In the genomic region with DNA sequence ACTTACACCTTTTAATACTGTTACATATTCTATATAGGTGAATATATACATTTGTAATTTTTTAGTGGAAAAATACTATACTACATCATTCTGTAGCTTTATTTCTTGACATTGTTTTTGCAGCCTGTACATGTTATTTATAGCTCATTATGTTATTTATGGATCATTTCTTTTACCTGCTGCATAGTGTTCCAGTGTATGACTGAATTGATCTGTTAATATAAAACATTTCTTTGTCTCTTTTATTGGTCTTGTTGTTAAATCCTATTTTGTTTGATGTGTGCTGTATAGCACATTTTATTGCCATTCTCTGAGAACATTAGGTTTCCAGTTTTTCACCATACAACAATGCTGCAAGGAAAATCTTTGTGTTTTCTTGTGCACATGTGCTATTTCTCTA, we compare ENCODE assay signal across 10 cellular contexts. TPM values are rescaled to one million over a fixed set of nuclear protein-coding genes. Genes with fewer than 3 reads are reported as not detected.
DNase-seq lines count a peak whose midpoint lies in the region; ATAC-seq and TF ChIP-seq lines count a peak whose summit lies in the region.
"Had no signal": no experiment of that assay in that cellular context is flagged by ENCODE, and none has a peak within 500 bp of the region (broad histone marks: within the 10 kb centered on the region; RNA-seq: fewer than 3 reads in every experiment).

No MANE protein-coding gene starts in this region.

- H3K4me1 ChIP-seq in OCI-LY1 (ENCODE audit: insufficient read depth, low read length, severe bottlenecking) (peaks cover 52% of the 10 kb centered on the region), spleen (peaks cover 17 to 69% (median 56%) of the 10 kb centered on the region in 6 donors), BE2C (no peaks in the 10 kb centered on the region), aorta (ENCODE audit: control insufficient read depth in 1 of 2, insufficient read depth in 2 of 2, low read length in 2 of 2) (peaks cover 0 to 2% of the 10 kb centered on the region in 2 donors)

- peak overlapping the region; percentile 86 for H3K27ac Mint-ChIP-seq in activated T-cell treated with anti-CD3 and anti-CD28 coated beads, Interleukin-2, amount 50 U/mL, for 24 hours
- peak overlapping the region; percentile 98 for H3K27ac Mint-ChIP-seq in central memory CD8-positive, alpha-beta T cell (ENCODE audit: low read depth)

- peaks cover 32% of the 10 kb centered on the region for H3K36me3 ChIP-seq in OCI-LY1 (ENCODE audit: insufficient read depth, low read length)
- peaks cover 0 to 4% (median 0%) of the 10 kb centered on the region in 6 donors for H3K36me3 ChIP-seq in spleen
- H3K36me3 ChIP-seq in BE2C = no peaks in the 10 kb centered on the region
- H3K36me3 ChIP-seq in aorta (ENCODE audit: control insufficient read depth in 1 of 2, insufficient read depth in 2 of 2, low read length in 1 of 2) = no peaks in the 10 kb centered on the region

- H3K9me3 Mint-ChIP-seq in activated T-cell treated with anti-CD3 and anti-CD28 coated beads, Interleukin-2, amount 50 U/mL, for 24 hours = peaks cover 2% of the 10 kb centered on the region
- H3K9me3 Mint-ChIP-seq in central memory CD8-positive, alpha-beta T cell = peaks cover 4% of the 10 kb centered on the region

- no peaks in the 10 kb centered on the region for H4K20me1 ChIP-seq in OCI-LY1 (ENCODE audit: insufficient read depth, low read length)

- DNase-seq in activated T-cell treated with anti-CD3 and anti-CD28 coated beads, Interleukin-2, amount 50 U/mL, for 24 hours = no peak
- no peak for DNase-seq in activated T-cell treated with anti-CD3 and anti-CD28 coated beads, Interleukin-2, amount 50 U/mL, for 1 hour
- no peak for DNase-seq in central memory CD8-positive, alpha-beta T cell (ENCODE audit: low spot score in 2 of 2)
- DNase-seq in spleen (no peak), NCI-H1930 (lab: John Stamatoyannopoulos, UW) (no peak), BE2C (no peak), aorta (no peak)
- DNase-seq: amygdala; effector memory CD4-positive, alpha-beta T cell had no signal

- peak overlapping the region; percentile 84 for H3K9ac ChIP-seq in OCI-LY1 (ENCODE audit: low read length)

- H3K79me2 ChIP-seq in OCI-LY1 (ENCODE audit: insufficient read depth, low read length) = peaks cover 51% of the 10 kb centered on the region

- H3K4me3 Mint-ChIP-seq in activated T-cell treated with anti-CD3 and anti-CD28 coated beads, Interleukin-2, amount 50 U/mL, for 24 hours = peak overlapping the region; percentile 90
- peak overlapping the region; percentile 84 for H3K4me3 Mint-ChIP-seq in central memory CD8-positive, alpha-beta T cell

- TF ChIP-seq CTCF in OCI-LY1 (IDR thresholded peaks at IDR 0.05; ENCODE audit: low read length) (no peak), spleen (IDR thresholded peaks at IDR 0.05 in 8 of 11, conservative IDR thresholded peaks at IDR 0.05 in 3 of 11) (no peak), BE2C (IDR thresholded peaks at IDR 0.05; ENCODE audit: low read depth, low read length) (no peak)

- peak overlapping the region; percentile 79 for H3K4me2 ChIP-seq in OCI-LY1 (ENCODE audit: low read length)

- peaks cover 71% of the 10 kb centered on the region for H3K4me1 Mint-ChIP-seq in activated T-cell treated with anti-CD3 and anti-CD28 coated beads, Interleukin-2, amount 50 U/mL, for 24 hours (ENCODE audit: low read depth)
- peaks cover 57% of the 10 kb centered on the region for H3K4me1 Mint-ChIP-seq in central memory CD8-positive, alpha-beta T cell

- H3K9me3 ChIP-seq in OCI-LY1 (ENCODE audit: low read length) (no peaks in the 10 kb centered on the region), spleen (no peaks in the 10 kb centered on the region), BE2C (no peaks in the 10 kb centered on the region), aorta (ENCODE audit: control insufficient read depth, low read length) (no peaks in the 10 kb centered on the region)

- H3K27me3 ChIP-seq in OCI-LY1 (ENCODE audit: insufficient read depth, low read length) = no peaks in the 10 kb centered on the region
- no peaks in the 10 kb centered on the region for H3K27me3 ChIP-seq in spleen (replicated peaks in 1 of 7)
- H3K27me3 ChIP-seq in BE2C = no peaks in the 10 kb centered on the region
- H3K27me3 ChIP-seq in aorta (ENCODE audit: control insufficient read depth in 1 of 2, insufficient read depth in 2 of 2, low read length in 1 of 2) = no peaks in the 10 kb centered on the region

- intact Hi-C loops in spleen (cut with DNase I; ENCODE audit: low total_unique reads) (loop anchor here (5.0 kb wide), 1 partner anchor 144 kb away; no protein-coding TSS in a partner anchor), aorta (cut with DNase I) (loop anchor here in 1 of 2 donors (5.0 to 10.0 kb wide), 2 partner anchors 51 to 138 kb away; partner anchors contain the start of genes PHF11 and RCBTB1)

- H3K9me2 ChIP-seq in OCI-LY1 (ENCODE audit: low read depth, low read length) = no peaks in the 10 kb centered on the region

- no peak overlapping the region for H2AFZ ChIP-seq in OCI-LY1 (ENCODE audit: low read length)

- no peak for TF ChIP-seq POLR2A in spleen (IDR thresholded peaks at IDR 0.05)

- H3K36me3 Mint-ChIP-seq in activated T-cell treated with anti-CD3 and anti-CD28 coated beads, Interleukin-2, amount 50 U/mL, for 24 hours (ENCODE audit: low read depth) = peaks cover 53% of the 10 kb centered on the region
- peaks cover 25% of the 10 kb centered on the region for H3K36me3 Mint-ChIP-seq in central memory CD8-positive, alpha-beta T cell (ENCODE audit: insufficient read depth)

- H3K27me3 Mint-ChIP-seq in activated T-cell treated with anti-CD3 and anti-CD28 coated beads, Interleukin-2, amount 50 U/mL, for 24 hours = no peaks in the 10 kb centered on the region
- no peaks in the 10 kb centered on the region for H3K27me3 Mint-ChIP-seq in central memory CD8-positive, alpha-beta T cell

- no peak for ATAC-seq in central memory CD8-positive, alpha-beta T cell (replicated peaks; ENCODE audit: extremely low read depth, poor library complexity, severe bottlenecking)
- no peak for ATAC-seq in aorta (ENCODE audit: low FRiP score)

- H3K4me3 ChIP-seq in OCI-LY1 (ENCODE audit: low read depth, low read length, poor library complexity, severe bottlenecking) = peak overlapping the region; percentile 77
- peak overlapping the region in 2 of 8 donors; percentile 75 to 89 for H3K4me3 ChIP-seq in spleen
- H3K4me3 ChIP-seq in BE2C (ENCODE audit: low read depth, low read length) = no peak overlapping the region
- no peak overlapping the region for H3K4me3 ChIP-seq in aorta (ENCODE audit: low read length in 2 of 2)

- peaks cover 9% of the 10 kb centered on the region for H3F3A ChIP-seq in OCI-LY1 (ENCODE audit: insufficient read depth, low read length)

- H3K27ac ChIP-seq in OCI-LY1 (ENCODE audit: low read depth, low read length, poor library complexity, severe bottlenecking) = peak overlapping the region; percentile 96
- H3K27ac ChIP-seq in spleen = peak overlapping the region in 7 of 8 donors; percentile 9 to 98 (median 97)
- no peak overlapping the region for H3K27ac ChIP-seq in aorta (ENCODE audit: low read depth in 1 of 2, low read length in 2 of 2)

RNA-seq across cellular contexts. Expression of gene SETDB2, which starts 2.4 kb away (rescaled TPM):
- total RNA-seq in spleen (10 to 100 TPM; 18.7 to 26.7 (median 21.9) TPM), aorta (10 to 100 TPM in 1 of 2 donors, 1 to 10 TPM in 1; 8.8 to 13.3 TPM)
- polyA plus RNA-seq in spleen (1 to 10 TPM; 5.4 to 6.4 (median 6.1) TPM), aorta (1 to 10 TPM; 4.7 to 9.4 TPM)
- 1.7 TPM for polyA plus RNA-seq in BE2C (2012; ENCODE audit: insufficient read depth, insufficient read length, low read depth)

RNA-seq across cellular contexts. Expression of gene CAB39L, which starts 2.6 kb away (rescaled TPM):
- total RNA-seq in spleen (1 to 10 TPM; 5.0 to 7.5 (median 6.2) TPM), aorta (10 to 100 TPM; 25.1 to 27.7 TPM)
- polyA plus RNA-seq in spleen (1 to 10 TPM; 1.6 to 3.2 (median 2.0) TPM), aorta (10 to 100 TPM; 19.3 to 33.5 TPM)
- 2.6 TPM for polyA plus RNA-seq in BE2C (2012; ENCODE audit: insufficient read depth, insufficient read length, low read depth)

RNA-seq across cellular contexts. Expression of gene PHF11, which starts 49.3 kb away (rescaled TPM):
- total RNA-seq in spleen (10 to 100 TPM; 50.5 to 78.6 (median 67.0) TPM), aorta (10 to 100 TPM; 58.4 to 72.1 TPM)
- polyA plus RNA-seq in spleen (100 to 1,000 TPM in 1 of 3 donors, 10 to 100 TPM in 2; 85.9 to 117 (median 85.9) TPM), aorta (10 to 100 TPM; 29.9 to 96.7 TPM)
- 0.90 TPM for polyA plus RNA-seq in BE2C (2012; ENCODE audit: insufficient read depth, insufficient read length, low read depth)

Comparison
In these comparisons a context has a peak if more than half of its experiments do, and no peak if none do; other contexts are left out.
1. H3K27ac ChIP-seq: peak in OCI-LY1 (single experiment) and spleen (7 of 8); none in aorta (0 of 2).